ENCODE assay signal across 15 cellular contexts in genomic region chr1:107900083-107900945, GRCh38.
DNase-seq lines count a peak whose midpoint lies in the region; ATAC-seq and TF ChIP-seq lines count a peak whose summit lies in the region.
"Had no signal": no experiment of that assay in that cellular context is flagged by ENCODE, and none has a peak within 500 bp of the region (broad histone marks: within the 10 kb centered on the region; RNA-seq: fewer than 3 reads in every experiment).

No MANE protein-coding gene starts in this region.

- H3K9me3 Mint-ChIP-seq in effector memory CD8-positive, alpha-beta T cell = no peaks in the 10 kb centered on the region

- ATAC-seq in GM21367 (IDR thresholded peaks at IDR 0.05; ENCODE audit: unreplicated experiment) (peak; percentile 56), body of pancreas (no peak), HG03571 (IDR thresholded peaks at IDR 0.05; ENCODE audit: unreplicated experiment) (no peak), HG03439 (IDR thresholded peaks at IDR 0.05; ENCODE audit: unreplicated experiment) (no peak)
- peak; percentile 20 for ATAC-seq in effector memory CD8-positive, alpha-beta T cell (replicated peaks)
- ATAC-seq: gastrocnemius medialis, PC-3 had no signal

- no peaks in the 10 kb centered on the region for H3K36me3 Mint-ChIP-seq in effector memory CD8-positive, alpha-beta T cell (ENCODE audit: insufficient read depth)

- no peaks in the 10 kb centered on the region for H3K27me3 ChIP-seq in BLaER1
- H3K27me3 ChIP-seq in body of pancreas = no peaks in the 10 kb centered on the region
- H3K27me3 ChIP-seq: brain microvascular endothelial cell, gastrocnemius medialis, tibial artery had no signal

- intact Hi-C loops in body of pancreas (cut with DNase I) = no loop called here

- H3K4me3 Mint-ChIP-seq in effector memory CD8-positive, alpha-beta T cell = no peak overlapping the region

- H3K4me1 Mint-ChIP-seq in effector memory CD8-positive, alpha-beta T cell (ENCODE audit: low read depth in 2 of 2) = peaks cover 30 to 74% of the 10 kb centered on the region in 2 donors

- H3K4me3 ChIP-seq in BLaER1 (no peak overlapping the region), body of pancreas (no peak overlapping the region)
- H3K4me3 ChIP-seq: gastrocnemius medialis, tibial artery had no signal

- 52 to 66% methylated on average over 6 of the region's 6 CpGs for WGBS in body of pancreas, 2 donors

- no peak for TF ChIP-seq CTCF in body of pancreas (IDR thresholded peaks at IDR 0.05)

- peaks cover 22% of the 10 kb centered on the region for H3K9me3 ChIP-seq in BLaER1
- H3K9me3 ChIP-seq in body of pancreas = no peaks in the 10 kb centered on the region
- H3K9me3 ChIP-seq: gastrocnemius medialis, tibial artery had no signal

- peak; percentile 63 for DNase-seq in NOMO-1 treated with DMSO at 0.1 percent for 48 hours (lab: John Stamatoyannopoulos, UW; ENCODE audit: unreplicated experiment)
- no peak for DNase-seq in effector memory CD8-positive, alpha-beta T cell
- DNase-seq in SHP77 treated with DMSO at 0.1 percent for 48 hours (lab: John Stamatoyannopoulos, UW) = no peak
- DNase-seq in body of pancreas = no peak
- DNase-seq: activated CD4-positive, alpha-beta T cell treated with anti-CD3 and anti-CD28 coated beads for 1 hour; activated T-cell treated with anti-CD3 and anti-CD28 coated beads, Interleukin-2, amount 50 U/mL, for 48 hours; brain microvascular endothelial cell; gastrocnemius medialis; PC-3; SW 1271; tibial artery had no signal

- H3K4me1 ChIP-seq in BLaER1 = peaks cover 87% of the 10 kb centered on the region
- no peaks in the 10 kb centered on the region for H3K4me1 ChIP-seq in body of pancreas
- H3K4me1 ChIP-seq: gastrocnemius medialis, tibial artery had no signal

- H3K9ac ChIP-seq in BLaER1 = peak overlapping the region; percentile 23; the same call in 1 of the 2 replicates

- H3K27ac ChIP-seq in BLaER1 = peak overlapping the region; percentile 69
- no peak overlapping the region for H3K27ac ChIP-seq in body of pancreas
- H3K27ac ChIP-seq: brain microvascular endothelial cell, gastrocnemius medialis, tibial artery had no signal

- peak overlapping the region; percentile 93 for H3K4me2 ChIP-seq in BLaER1

- H3K36me3 ChIP-seq in BLaER1 = peaks cover 9% of the 10 kb centered on the region; the same call in 1 of the 2 replicates
- H3K36me3 ChIP-seq in body of pancreas (replicated peaks in 1 of 2; ENCODE audit: insufficient read depth in 1 of 2, low read depth in 2 of 2) = no peaks in the 10 kb centered on the region
- H3K36me3 ChIP-seq: brain microvascular endothelial cell, gastrocnemius medialis, tibial artery had no signal

- peak overlapping the region in 1 of 2 donors; percentile 59 for H3K27ac Mint-ChIP-seq in effector memory CD8-positive, alpha-beta T cell

- H4K20me1 ChIP-seq in BLaER1 = peaks cover 23% of the 10 kb centered on the region; the same call in 1 of the 2 replicates

- H3K27me3 Mint-ChIP-seq in effector memory CD8-positive, alpha-beta T cell = no peaks in the 10 kb centered on the region

- TF ChIP-seq POLR2A in body of pancreas (IDR thresholded peaks at IDR 0.05) = no peak

Comparison
In these comparisons a context has a peak if more than half of its experiments do, and no peak if none do; other contexts are left out.
1. ATAC-seq: peak in GM21367 (single experiment) and effector memory CD8-positive, alpha-beta T cell (single experiment); none in body of pancreas (single experiment), HG03571 (single experiment) and HG03439 (single experiment).